ENCODE assay signal across 19 cellular contexts in genomic region chr20:7672551-7672950, GRCh38.
"Had no signal": no experiment of that assay in that cellular context is flagged by ENCODE, and none has a peak within 500 bp of the region (broad histone marks: within the 10 kb centered on the region; RNA-seq: fewer than 3 reads in every experiment).

No MANE protein-coding gene starts in this region.

- ATAC-seq: effector memory CD8-positive, alpha-beta T cell; foreskin keratinocyte; gastroesophageal sphincter; heart left ventricle; left cardiac atrium; left lung; mucosa of descending colon; natural killer cell treated with Interleukin-12 subunit alpha and Interleukin-12 subunit beta and Interleukin-15 and Interleukin-18, amount 100 ng/mL, for 72 hours; right cardiac atrium; stimulated activated naive B cell treated with anti-CD40 and anti-IgM and Interleukin-4, amounts not matched to agents 10 μg/mL and 1 μg/mL and 100 μg/mL, for 72 hours had no signal

- DNase-seq: cortex of kidney; effector memory CD8-positive, alpha-beta T cell; erythroblast; esophagus squamous epithelium; foreskin keratinocyte; heart left ventricle; left cardiac atrium; left lung; mesenchymal stem cell; mucosa of descending colon; naive B cell; nucleus accumbens; right cardiac atrium; sigmoid colon; stimulated activated CD4-positive, alpha-beta T cell treated with anti-CD3 and anti-CD28 coated beads, Interleukin-4, amount 100 ng/mL, for 4 hours; stimulated activated naive B cell treated with anti-CD40 and anti-IgM and Interleukin-4, amounts not matched to agents 10 μg/mL and 1 μg/mL and 100 μg/mL, for 72 hours; upper lobe of left lung had no signal
